39 cellular contexts compared by ENCODE assay signal in the genomic region with DNA sequence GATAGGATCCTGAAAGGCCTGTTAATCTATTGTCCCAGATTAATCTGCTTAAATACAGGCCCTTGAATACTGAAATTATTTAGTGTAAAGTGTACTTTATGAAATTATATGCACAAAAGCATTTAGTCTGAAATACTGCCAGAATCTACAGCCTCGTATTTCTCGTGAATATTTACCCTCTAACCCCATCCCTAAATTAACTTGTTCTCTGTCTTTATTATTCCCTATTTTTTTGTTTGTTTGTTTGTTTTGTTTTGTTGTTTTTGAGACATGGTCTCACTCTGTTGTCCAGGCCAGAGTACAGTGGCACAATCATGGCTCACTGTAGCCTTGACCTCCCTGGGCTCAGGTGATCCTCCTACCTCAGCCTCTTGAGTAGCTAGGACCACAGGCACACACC. TPM values are rescaled to one million over a fixed set of nuclear protein-coding genes. Genes with fewer than 3 reads are reported as not detected.
"Had no signal": no experiment of that assay in that cellular context is flagged by ENCODE, and none has a peak within 500 bp of the region (broad histone marks: within the 10 kb centered on the region; RNA-seq: fewer than 3 reads in every experiment).

No MANE protein-coding gene starts in this region.

- H3K9me3 Mint-ChIP-seq: activated naive CD4-positive, alpha-beta T cell treated with anti-CD3 and anti-CD28 coated beads for 36 hours; activated naive CD4-positive, alpha-beta T cell treated with anti-CD3 and anti-CD28 coated beads, Interleukin-2, amount 10 ng/mL, durations not matched to agents 7 days and 5 days; activated naive CD4-positive, alpha-beta T cell treated with anti-CD3 and anti-CD28 coated beads, Interleukin-2, amount 50 U/mL, for 24 hours; activated naive CD4-positive, alpha-beta T cell treated with anti-CD3 and anti-CD28 coated beads, Interleukin-2, amount 50 U/mL, for 72 hours; activated naive CD8-positive, alpha-beta T cell treated with anti-CD3 and anti-CD28 coated beads for 36 hours; activated naive CD8-positive, alpha-beta T cell treated with anti-CD3 and anti-CD28 coated beads, Interleukin-2, amount 10 ng/mL, durations not matched to agents 7 days and 5 days; activated naive CD8-positive, alpha-beta T cell treated with anti-CD3 and anti-CD28 coated beads, Interleukin-2, amount 50 U/mL, for 24 hours; activated T-cell treated with anti-CD3 and anti-CD28 coated beads, Interleukin-2, amount 50 U/mL, for 24 hours; activated T-cell treated with anti-CD3 and anti-CD28 coated beads, Interleukin-2, amount 50 U/mL, for 4 hours; activated T-cell treated with anti-CD3 and anti-CD28 coated beads, Interleukin-2, amount 50 U/mL, for 72 hours; activated T-helper 1 cell treated with anti-CD3 and anti-CD28 coated beads, Interleukin-12 subunit alpha, Interleukin-12 subunit beta, Interleukin-2, Interleukin-4 antibody, amounts not matched to agents 30 ng/mL and 10 ng/mL and 1 ng/mL, durations not matched to agents 14 hours and 24 hours and 36 hours; activated T-helper 17 cell treated with anti-CD3 and anti-CD28 coated beads, Interleukin-2, amount 50 U/mL, for 72 hours; activated T-helper 2 cell treated with anti-CD3 and anti-CD28 coated beads, Interferon-gamma antibody, Interleukin-2, Interleukin-4, amounts not matched to agents 10 μg/mL and 5 μg/mL and 100 μg/mL, durations not matched to agents 14 hours and 24 hours and 36 hours; brain; central memory CD8-positive, alpha-beta T cell had no signal

- H3K9me3 ChIP-seq: adrenal gland, ascending aorta, body of pancreas, breast epithelium had no signal

- H3K36me3 ChIP-seq: adrenal gland, ascending aorta, brain microvascular endothelial cell, breast epithelium, cardiac muscle cell had no signal

- H3K27ac Mint-ChIP-seq: activated naive CD4-positive, alpha-beta T cell treated with anti-CD3 and anti-CD28 coated beads for 36 hours; activated naive CD4-positive, alpha-beta T cell treated with anti-CD3 and anti-CD28 coated beads, Interleukin-2, amount 10 ng/mL, durations not matched to agents 7 days and 5 days; activated naive CD4-positive, alpha-beta T cell treated with anti-CD3 and anti-CD28 coated beads, Interleukin-2, amount 50 U/mL, for 24 hours; activated naive CD4-positive, alpha-beta T cell treated with anti-CD3 and anti-CD28 coated beads, Interleukin-2, amount 50 U/mL, for 72 hours; activated naive CD8-positive, alpha-beta T cell; activated naive CD8-positive, alpha-beta T cell treated with anti-CD3 and anti-CD28 coated beads for 36 hours; activated naive CD8-positive, alpha-beta T cell treated with anti-CD3 and anti-CD28 coated beads, Interleukin-2, amount 10 ng/mL, durations not matched to agents 7 days and 5 days; activated naive CD8-positive, alpha-beta T cell treated with anti-CD3 and anti-CD28 coated beads, Interleukin-2, amount 50 U/mL, for 24 hours; activated T-cell treated with anti-CD3 and anti-CD28 coated beads, Interleukin-2, amount 50 U/mL, for 24 hours; activated T-cell treated with anti-CD3 and anti-CD28 coated beads, Interleukin-2, amount 50 U/mL, for 72 hours; activated T-helper 1 cell treated with anti-CD3 and anti-CD28 coated beads, Interleukin-12 subunit alpha, Interleukin-12 subunit beta, Interleukin-2, Interleukin-4 antibody, amounts not matched to agents 30 ng/mL and 10 ng/mL and 1 ng/mL, durations not matched to agents 14 hours and 24 hours and 36 hours; activated T-helper 17 cell treated with anti-CD3 and anti-CD28 coated beads, Interleukin-2, amount 50 U/mL, for 72 hours; activated T-helper 2 cell treated with anti-CD3 and anti-CD28 coated beads, Interferon-gamma antibody, Interleukin-2, Interleukin-4, amounts not matched to agents 10 μg/mL and 5 μg/mL and 100 μg/mL, durations not matched to agents 14 hours and 24 hours and 36 hours; brain had no signal

- H3K4me1 ChIP-seq: ascending aorta, breast epithelium had no signal

- H3K27ac ChIP-seq: adrenal gland, ascending aorta, body of pancreas, brain microvascular endothelial cell, breast epithelium had no signal

- H3K36me3 Mint-ChIP-seq: activated naive CD4-positive, alpha-beta T cell treated with anti-CD3 and anti-CD28 coated beads, Interleukin-2, amount 10 ng/mL, durations not matched to agents 7 days and 5 days; activated naive CD4-positive, alpha-beta T cell treated with anti-CD3 and anti-CD28 coated beads, Interleukin-2, amount 50 U/mL, for 24 hours; activated naive CD4-positive, alpha-beta T cell treated with anti-CD3 and anti-CD28 coated beads, Interleukin-2, amount 50 U/mL, for 72 hours; activated naive CD8-positive, alpha-beta T cell; activated naive CD8-positive, alpha-beta T cell treated with anti-CD3 and anti-CD28 coated beads for 36 hours; activated naive CD8-positive, alpha-beta T cell treated with anti-CD3 and anti-CD28 coated beads, Interleukin-2, amount 10 ng/mL, durations not matched to agents 7 days and 5 days; brain had no signal

- H3K4me3 ChIP-seq: adrenal gland, ascending aorta, body of pancreas, breast epithelium, cardiac muscle cell had no signal

- H3K4me3 Mint-ChIP-seq: activated naive CD4-positive, alpha-beta T cell treated with anti-CD3 and anti-CD28 coated beads for 36 hours; activated naive CD4-positive, alpha-beta T cell treated with anti-CD3 and anti-CD28 coated beads, Interleukin-2, amount 10 ng/mL, durations not matched to agents 7 days and 5 days; activated naive CD4-positive, alpha-beta T cell treated with anti-CD3 and anti-CD28 coated beads, Interleukin-2, amount 50 U/mL, for 24 hours; activated naive CD8-positive, alpha-beta T cell; activated naive CD8-positive, alpha-beta T cell treated with anti-CD3 and anti-CD28 coated beads for 36 hours; activated naive CD8-positive, alpha-beta T cell treated with anti-CD3 and anti-CD28 coated beads, Interleukin-2, amount 10 ng/mL, durations not matched to agents 7 days and 5 days; activated naive CD8-positive, alpha-beta T cell treated with anti-CD3 and anti-CD28 coated beads, Interleukin-2, amount 50 U/mL, for 24 hours; activated T-cell treated with anti-CD3 and anti-CD28 coated beads, Interleukin-2, amount 50 U/mL, for 24 hours; activated T-cell treated with anti-CD3 and anti-CD28 coated beads, Interleukin-2, amount 50 U/mL, for 4 hours; activated T-cell treated with anti-CD3 and anti-CD28 coated beads, Interleukin-2, amount 50 U/mL, for 72 hours; activated T-helper 1 cell treated with anti-CD3 and anti-CD28 coated beads, Interleukin-12 subunit alpha, Interleukin-12 subunit beta, Interleukin-2, Interleukin-4 antibody, amounts not matched to agents 30 ng/mL and 10 ng/mL and 1 ng/mL, durations not matched to agents 14 hours and 24 hours and 36 hours; activated T-helper 17 cell treated with anti-CD3 and anti-CD28 coated beads, Interleukin-2, amount 50 U/mL, for 72 hours; central memory CD8-positive, alpha-beta T cell had no signal

- FAIRE-seq: astrocyte, bronchial epithelial cell had no signal

- ATAC-seq: activated naive CD4-positive, alpha-beta T cell treated with anti-CD3 and anti-CD28 coated beads, Interleukin-2, amount 50 U/mL, for 72 hours; activated naive CD8-positive, alpha-beta T cell treated with anti-CD3 and anti-CD28 coated beads, Interleukin-2, amount 50 U/mL, for 24 hours; activated T-cell treated with anti-CD3 and anti-CD28 coated beads, Interleukin-2, amount 50 U/mL, for 4 hours; activated T-cell treated with anti-CD3 and anti-CD28 coated beads, Interleukin-2, amount 50 U/mL, for 72 hours; activated T-helper 17 cell treated with anti-CD3 and anti-CD28 coated beads, Interleukin-2, amount 50 U/mL, for 72 hours; body of pancreas had no signal

- DNase-seq: activated effector memory CD4-positive, alpha-beta T cell treated with anti-CD3 and anti-CD28 coated beads, Interleukin-2, amount 50 U/mL, for 16 hours; activated effector memory CD4-positive, alpha-beta T cell treated with Interleukin-2 at 50 U/mL for 16 hours; activated gamma-delta T cell; activated gamma-delta T cell treated with Interleukin-2 at 50 U/mL for 16 hours; activated naive CD4-positive, alpha-beta T cell; activated naive CD4-positive, alpha-beta T cell treated with anti-CD3 and anti-CD28 coated beads for 36 hours; activated naive CD4-positive, alpha-beta T cell treated with anti-CD3 and anti-CD28 coated beads, Interleukin-2, amount 10 ng/mL, durations not matched to agents 7 days and 5 days; activated naive CD4-positive, alpha-beta T cell treated with anti-CD3 and anti-CD28 coated beads, Interleukin-2, amount 50 U/mL, for 16 hours; activated naive CD4-positive, alpha-beta T cell treated with Interleukin-2 at 50 U/mL for 16 hours; activated naive CD8-positive, alpha-beta T cell treated with anti-CD3 and anti-CD28 coated beads for 36 hours; activated naive CD8-positive, alpha-beta T cell treated with anti-CD3 and anti-CD28 coated beads, Interleukin-2, amount 10 ng/mL, durations not matched to agents 7 days and 5 days; activated naive CD8-positive, alpha-beta T cell treated with anti-CD3 and anti-CD28 coated beads, Interleukin-2, amount 50 U/mL, for 24 hours; activated T-cell treated with anti-CD3 and anti-CD28 coated beads, Interleukin-2, amount 50 U/mL, for 24 hours; activated T-cell treated with anti-CD3 and anti-CD28 coated beads, Interleukin-2, amount 50 U/mL, for 4 hours; activated T-cell treated with anti-CD3 and anti-CD28 coated beads, Interleukin-2, amount 50 U/mL, for 48 hours; activated T-cell treated with anti-CD3 and anti-CD28 coated beads, Interleukin-2, amount 50 U/mL, for 72 hours; adrenal gland; amniotic stem cell; amygdala; anterior cingulate cortex; aorta; body of pancreas; brain microvascular endothelial cell; caudate nucleus; central memory CD4-positive, alpha-beta T cell; cerebellar nuclear complex had no signal

- H3K27me3 ChIP-seq: adrenal gland, ascending aorta, brain microvascular endothelial cell, cardiac muscle cell had no signal

RNA-seq across cellular contexts. Expression of gene CPED1, which starts 2.7 kb away (rescaled TPM):
- total RNA-seq: activated naive CD4-positive, alpha-beta T cell treated with anti-CD3 and anti-CD28 coated beads for 36 hours; activated naive CD4-positive, alpha-beta T cell treated with anti-CD3 and anti-CD28 coated beads, Interleukin-2, amount 50 U/mL, for 72 hours; activated naive CD8-positive, alpha-beta T cell treated with anti-CD3 and anti-CD28 coated beads for 36 hours; activated naive CD8-positive, alpha-beta T cell treated with anti-CD3 and anti-CD28 coated beads, Interleukin-2, amount 10 ng/mL, durations not matched to agents 7 days and 5 days; activated T-cell treated with anti-CD3 and anti-CD28 coated beads, Interleukin-2, amount 50 U/mL, for 72 hours; activated T-helper 1 cell treated with anti-CD3 and anti-CD28 coated beads, Interleukin-12 subunit alpha, Interleukin-12 subunit beta, Interleukin-2, Interleukin-4 antibody, amounts not matched to agents 30 ng/mL and 10 ng/mL and 1 ng/mL, durations not matched to agents 14 hours and 24 hours and 36 hours; activated T-helper 17 cell treated with anti-CD3 and anti-CD28 coated beads, Interleukin-2, amount 50 U/mL, for 72 hours; activated T-helper 2 cell treated with anti-CD3 and anti-CD28 coated beads, Interferon-gamma antibody, Interleukin-2, Interleukin-4, amounts not matched to agents 10 μg/mL and 5 μg/mL and 100 μg/mL, durations not matched to agents 14 hours and 24 hours and 36 hours had no signal
